ENCODE assay signal across 1 cellular context in genomic region chr3:43178891-43179366, GRCh38.
A peak's percentile ranks its signal among the peaks of the same experiment; 100 is the strongest.
TF ChIP-seq lines count a peak whose summit lies in the region.

No MANE protein-coding gene starts in this region.

TF ChIP-seq in HepG2, 621 proteins besides CTCF, POLR2A, EP300 and RAD21 (continued from another document and continues in another):
- TF ChIP-seq, protein P1, sequence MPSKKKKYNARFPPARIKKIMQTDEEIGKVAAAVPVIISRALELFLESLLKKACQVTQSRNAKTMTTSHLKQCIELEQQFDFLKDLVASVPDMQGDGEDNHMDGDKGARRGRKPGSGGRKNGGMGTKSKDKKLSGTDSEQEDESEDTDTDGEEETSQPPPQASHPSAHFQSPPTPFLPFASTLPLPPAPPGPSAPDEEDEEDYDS (CRISPR knock-in tag; IDR thresholded peaks at IDR 0.05) = peak; percentile 43; the same call in 1 of the 2 replicates
- TF ChIP-seq ZHX2 (IDR thresholded peaks at IDR 0.05; ENCODE audit: low read depth) (no peak), ZHX2 (CRISPR knock-in tag; IDR thresholded peaks at IDR 0.05; ENCODE audit: borderline replicate concordance) (no peak), FOXA3 (CRISPR knock-in tag; IDR thresholded peaks at IDR 0.05) (peak; percentile 81), ERF (CRISPR knock-in tag; IDR thresholded peaks at IDR 0.05) (peak; percentile 50; the same call in 1 of the 2 replicates), ZNF782 (CRISPR knock-in tag; IDR thresholded peaks at IDR 0.05; ENCODE audit: borderline replicate concordance) (no peak), MATR3 (CRISPR knock-in tag; IDR thresholded peaks at IDR 0.05) (no peak), ZNF225 (CRISPR knock-in tag; IDR thresholded peaks at IDR 0.05) (no peak), NR2F2 (IDR thresholded peaks at IDR 0.05; ENCODE audit: borderline replicate concordance, low read depth) (peak; percentile 53; the same call in 1 of the 2 replicates), ZNF549 (CRISPR knock-in tag; IDR thresholded peaks at IDR 0.05) (no peak), SMARCC2 (IDR thresholded peaks at IDR 0.05) (no peak), MIER2 (CRISPR knock-in tag; IDR thresholded peaks at IDR 0.05) (peak; percentile 45; the same call in 1 of the 2 replicates), RFXAP (CRISPR knock-in tag; IDR thresholded peaks at IDR 0.05; ENCODE audit: borderline replicate concordance) (no peak), SOX6 (IDR thresholded peaks at IDR 0.05) (no peak), SOX6 (CRISPR knock-in tag; IDR thresholded peaks at IDR 0.05) (peak; percentile 69), GFI1 (CRISPR knock-in tag; IDR thresholded peaks at IDR 0.05; ENCODE audit: borderline replicate concordance) (peak; percentile 91), TCF7 (IDR thresholded peaks at IDR 0.05; ENCODE audit: low read depth) (no peak; the same call in 1 of the 2 replicates), ZBTB3 (CRISPR knock-in tag; IDR thresholded peaks at IDR 0.05; ENCODE audit: borderline replicate concordance, low read depth) (no peak), NCOA1 (CRISPR knock-in tag; IDR thresholded peaks at IDR 0.05) (no peak), ZNF563 (CRISPR knock-in tag; IDR thresholded peaks at IDR 0.05) (no peak), ZNF432 (CRISPR knock-in tag; IDR thresholded peaks at IDR 0.05; ENCODE audit: borderline replicate concordance) (no peak), IKZF1 (IDR thresholded peaks at IDR 0.05) (no peak), ZNF574 (CRISPR knock-in tag; IDR thresholded peaks at IDR 0.05) (peak; percentile 38; the same call in 1 of the 2 replicates), ZNF580 (CRISPR knock-in tag; IDR thresholded peaks at IDR 0.05; ENCODE audit: borderline replicate concordance, low read depth) (0 out of 2 replicates have a peak, but pooled peaks have one; percentile 42), STAT6 (CRISPR knock-in tag; IDR thresholded peaks at IDR 0.05; ENCODE audit: borderline replicate concordance) (no peak), THAP7 (CRISPR knock-in tag; IDR thresholded peaks at IDR 0.05) (no peak), SAP130 (CRISPR knock-in tag; IDR thresholded peaks at IDR 0.05; ENCODE audit: low read depth) (peak; percentile 75), SMAD1 (CRISPR knock-in tag; IDR thresholded peaks at IDR 0.05; ENCODE audit: borderline replicate concordance, low read depth) (no peak), ZNF24 (IDR thresholded peaks at IDR 0.05) (no peak), CC2D1A (CRISPR knock-in tag; IDR thresholded peaks at IDR 0.05) (no peak), ZNF737 (CRISPR knock-in tag; IDR thresholded peaks at IDR 0.05; ENCODE audit: borderline replicate concordance) (no peak), IRF2 (CRISPR knock-in tag; IDR thresholded peaks at IDR 0.05) (peak; percentile 71), MIER3 (CRISPR knock-in tag; IDR thresholded peaks at IDR 0.05; ENCODE audit: borderline replicate concordance) (peak; percentile 50; the same call in 1 of the 2 replicates)
- TF ChIP-seq, protein P2, sequence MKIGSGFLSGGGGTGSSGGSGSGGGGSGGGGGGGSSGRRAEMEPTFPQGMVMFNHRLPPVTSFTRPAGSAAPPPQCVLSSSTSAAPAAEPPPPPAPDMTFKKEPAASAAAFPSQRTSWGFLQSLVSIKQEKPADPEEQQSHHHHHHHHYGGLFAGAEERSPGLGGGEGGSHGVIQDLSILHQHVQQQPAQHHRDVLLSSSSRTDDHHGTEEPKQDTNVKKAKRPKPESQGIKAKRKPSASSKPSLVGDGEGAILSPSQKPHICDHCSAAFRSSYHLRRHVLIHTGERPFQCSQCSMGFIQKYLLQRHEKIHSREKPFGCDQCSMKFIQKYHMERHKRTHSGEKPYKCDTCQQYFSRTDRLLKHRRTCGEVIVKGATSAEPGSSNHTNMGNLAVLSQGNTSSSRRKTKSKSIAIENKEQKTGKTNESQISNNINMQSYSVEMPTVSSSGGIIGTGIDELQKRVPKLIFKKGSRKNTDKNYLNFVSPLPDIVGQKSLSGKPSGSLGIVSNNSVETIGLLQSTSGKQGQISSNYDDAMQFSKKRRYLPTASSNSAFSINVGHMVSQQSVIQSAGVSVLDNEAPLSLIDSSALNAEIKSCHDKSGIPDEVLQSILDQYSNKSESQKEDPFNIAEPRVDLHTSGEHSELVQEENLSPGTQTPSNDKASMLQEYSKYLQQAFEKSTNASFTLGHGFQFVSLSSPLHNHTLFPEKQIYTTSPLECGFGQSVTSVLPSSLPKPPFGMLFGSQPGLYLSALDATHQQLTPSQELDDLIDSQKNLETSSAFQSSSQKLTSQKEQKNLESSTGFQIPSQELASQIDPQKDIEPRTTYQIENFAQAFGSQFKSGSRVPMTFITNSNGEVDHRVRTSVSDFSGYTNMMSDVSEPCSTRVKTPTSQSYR (CRISPR knock-in tag; IDR thresholded peaks at IDR 0.05; ENCODE audit: borderline replicate concordance) = peak; percentile 37; the same call in 1 of the 2 replicates
- TF ChIP-seq, protein P3, sequence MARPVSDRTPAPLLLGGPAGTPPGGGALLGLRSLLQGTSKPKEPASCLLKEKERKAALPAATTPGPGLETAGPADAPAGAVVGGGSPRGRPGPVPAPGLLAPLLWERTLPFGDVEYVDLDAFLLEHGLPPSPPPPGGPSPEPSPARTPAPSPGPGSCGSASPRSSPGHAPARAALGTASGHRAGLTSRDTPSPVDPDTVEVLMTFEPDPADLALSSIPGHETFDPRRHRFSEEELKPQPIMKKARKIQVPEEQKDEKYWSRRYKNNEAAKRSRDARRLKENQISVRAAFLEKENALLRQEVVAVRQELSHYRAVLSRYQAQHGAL (CRISPR knock-in tag; IDR thresholded peaks at IDR 0.05; ENCODE audit: not compliant biosample characterization) = no peak
- TF ChIP-seq, protein P4, sequence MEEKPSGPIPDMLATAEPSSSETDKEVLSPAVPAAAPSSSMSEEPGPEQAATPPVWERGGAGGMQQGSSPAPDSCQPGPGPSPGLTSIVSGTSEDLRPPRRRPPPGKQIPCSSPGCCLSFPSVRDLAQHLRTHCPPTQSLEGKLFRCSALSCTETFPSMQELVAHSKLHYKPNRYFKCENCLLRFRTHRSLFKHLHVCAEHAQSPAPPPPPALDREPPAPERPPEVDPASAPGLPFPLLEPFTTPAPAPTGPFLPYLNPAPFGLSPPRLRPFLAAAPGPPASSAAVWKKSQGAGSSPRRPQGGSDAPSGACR (CRISPR knock-in tag; IDR thresholded peaks at IDR 0.05) = no peak
- TF ChIP-seq, protein P5, sequence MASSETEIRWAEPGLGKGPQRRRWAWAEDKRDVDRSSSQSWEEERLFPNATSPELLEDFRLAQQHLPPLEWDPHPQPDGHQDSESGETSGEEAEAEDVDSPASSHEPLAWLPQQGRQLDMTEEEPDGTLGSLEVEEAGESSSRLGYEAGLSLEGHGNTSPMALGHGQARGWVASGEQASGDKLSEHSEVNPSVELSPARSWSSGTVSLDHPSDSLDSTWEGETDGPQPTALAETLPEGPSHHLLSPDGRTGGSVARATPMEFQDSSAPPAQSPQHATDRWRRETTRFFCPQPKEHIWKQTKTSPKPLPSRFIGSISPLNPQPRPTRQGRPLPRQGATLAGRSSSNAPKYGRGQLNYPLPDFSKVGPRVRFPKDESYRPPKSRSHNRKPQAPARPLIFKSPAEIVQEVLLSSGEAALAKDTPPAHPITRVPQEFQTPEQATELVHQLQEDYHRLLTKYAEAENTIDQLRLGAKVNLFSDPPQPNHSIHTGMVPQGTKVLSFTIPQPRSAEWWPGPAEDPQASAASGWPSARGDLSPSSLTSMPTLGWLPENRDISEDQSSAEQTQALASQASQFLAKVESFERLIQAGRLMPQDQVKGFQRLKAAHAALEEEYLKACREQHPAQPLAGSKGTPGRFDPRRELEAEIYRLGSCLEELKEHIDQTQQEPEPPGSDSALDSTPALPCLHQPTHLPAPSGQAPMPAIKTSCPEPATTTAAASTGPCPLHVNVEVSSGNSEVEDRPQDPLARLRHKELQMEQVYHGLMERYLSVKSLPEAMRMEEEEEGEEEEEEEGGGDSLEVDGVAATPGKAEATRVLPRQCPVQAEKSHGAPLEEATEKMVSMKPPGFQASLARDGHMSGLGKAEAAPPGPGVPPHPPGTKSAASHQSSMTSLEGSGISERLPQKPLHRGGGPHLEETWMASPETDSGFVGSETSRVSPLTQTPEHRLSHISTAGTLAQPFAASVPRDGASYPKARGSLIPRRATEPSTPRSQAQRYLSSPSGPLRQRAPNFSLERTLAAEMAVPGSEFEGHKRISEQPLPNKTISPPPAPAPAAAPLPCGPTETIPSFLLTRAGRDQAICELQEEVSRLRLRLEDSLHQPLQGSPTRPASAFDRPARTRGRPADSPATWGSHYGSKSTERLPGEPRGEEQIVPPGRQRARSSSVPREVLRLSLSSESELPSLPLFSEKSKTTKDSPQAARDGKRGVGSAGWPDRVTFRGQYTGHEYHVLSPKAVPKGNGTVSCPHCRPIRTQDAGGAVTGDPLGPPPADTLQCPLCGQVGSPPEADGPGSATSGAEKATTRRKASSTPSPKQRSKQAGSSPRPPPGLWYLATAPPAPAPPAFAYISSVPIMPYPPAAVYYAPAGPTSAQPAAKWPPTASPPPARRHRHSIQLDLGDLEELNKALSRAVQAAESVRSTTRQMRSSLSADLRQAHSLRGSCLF (CRISPR knock-in tag; IDR thresholded peaks at IDR 0.05; ENCODE audit: borderline replicate concordance) = no peak
